1 cellular context compared by ENCODE assay signal in the genomic region with DNA sequence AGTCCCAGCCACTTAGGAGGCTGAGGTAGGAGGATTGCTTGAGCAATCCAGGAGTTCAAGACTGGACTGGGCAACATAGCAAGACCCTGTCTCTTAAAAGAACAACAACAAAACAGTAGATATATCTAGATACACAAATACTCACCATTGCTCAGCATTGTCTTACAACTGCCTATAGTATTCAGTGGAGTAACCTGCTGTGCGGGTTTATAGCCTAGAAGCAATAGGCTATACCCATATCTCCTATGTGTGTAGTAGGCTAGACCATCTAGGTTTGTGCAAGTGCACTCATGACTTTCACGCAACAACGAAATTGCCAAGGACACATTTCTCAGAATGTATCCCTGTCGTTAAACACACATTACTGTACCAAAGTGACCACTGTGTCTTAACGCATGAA.
TF ChIP-seq lines count a peak whose summit lies in the region.

No MANE protein-coding gene starts in this region.

TF ChIP-seq in K562, 482 proteins besides CTCF, POLR2A, EP300 and RAD21:
- TF ChIP-seq MTA2 (IDR thresholded peaks at IDR 0.05; ENCODE audit: low read depth) (no peak), RBM25 (IDR thresholded peaks at IDR 0.05; ENCODE audit: low read depth, low read length, severe bottlenecking) (peak; percentile 10), SPI1 (IDR thresholded peaks at IDR 0.05; ENCODE audit: borderline replicate concordance, low read depth, low read length) (no peak), BCOR (IDR thresholded peaks at IDR 0.05) (no peak), PHB (CRISPR knock-in tag; IDR thresholded peaks at IDR 0.05) (no peak), ZBTB1 (CRISPR knock-in tag; IDR thresholded peaks at IDR 0.05; ENCODE audit: borderline replicate concordance, low read depth) (no peak)
